Comparison of ENCODE assay signal across 8 cellular contexts in genomic region chr17:81513669-81514484, GRCh38. TPM values are rescaled to one million over a fixed set of nuclear protein-coding genes. Genes with fewer than 3 reads are reported as not detected.
A peak's percentile ranks its signal among the peaks of the same experiment; 100 is the strongest.
DNase-seq lines count a peak whose midpoint lies in the region; ATAC-seq, FAIRE-seq and TF ChIP-seq lines count a peak whose summit lies in the region.

No MANE protein-coding gene starts in this region.

- ATAC-seq in activated naive CD4-positive, alpha-beta T cell treated with anti-CD3 and anti-CD28 coated beads, Interleukin-2, amount 50 U/mL, for 72 hours = peak; percentile 4
- ATAC-seq in GM19467 (IDR thresholded peaks at IDR 0.05; ENCODE audit: unreplicated experiment) (no peak), HG02571 (IDR thresholded peaks at IDR 0.05; ENCODE audit: unreplicated experiment) (no peak)

- DNase-seq in GM12891 (ENCODE audit: insufficient read length, low spot score) (no peak), NCI-H69 (lab: John Stamatoyannopoulos, UW) (peak; percentile 89), germinal center (ENCODE audit: low spot score) (peak; percentile 39)
- DNase-seq in activated naive CD4-positive, alpha-beta T cell treated with anti-CD3 and anti-CD28 coated beads, Interleukin-2, amount 50 U/mL, for 72 hours (ENCODE audit: low spot score in 2 of 2) = peak; percentile 56 to 74

- peaks cover 35% of the 10 kb centered on the region for H3K36me3 ChIP-seq in ACC112 (ENCODE audit: insufficient read depth, low read length)
- peaks cover 32% of the 10 kb centered on the region for H3K36me3 ChIP-seq in neuron (ENCODE audit: insufficient read depth, low read length)

- H3K27me3 ChIP-seq in ACC112 (ENCODE audit: insufficient read depth, low read length) (no peaks in the 10 kb centered on the region), neuron (ENCODE audit: insufficient read depth, low read length) (no peaks in the 10 kb centered on the region)

- peaks cover 24% of the 10 kb centered on the region for H3K4me1 ChIP-seq in ACC112 (ENCODE audit: control insufficient read depth, insufficient read depth, low read length, unreplicated experiment)
- peaks cover 27% of the 10 kb centered on the region for H3K4me1 ChIP-seq in neuron (ENCODE audit: insufficient read depth, low read length)

- no peak for TF ChIP-seq POLR2A in GM12891 (IDR thresholded peaks at IDR 0.05; ENCODE audit: low read depth, low read length)

- FAIRE-seq in GM12891 (lab: Jason Lieb, UNC) = no peak

- H2AFZ ChIP-seq in ACC112 (ENCODE audit: low read length, unreplicated experiment) (no peak overlapping the region), neuron (ENCODE audit: low read depth, low read length) (no peak overlapping the region)

- H3K27ac ChIP-seq in ACC112 (ENCODE audit: low read depth, low read length) = peak overlapping the region; percentile 89

- H3K79me2 ChIP-seq in ACC112 (ENCODE audit: control insufficient read depth, insufficient read depth, low read length, unreplicated experiment) = peaks cover 59% of the 10 kb centered on the region

- no peaks in the 10 kb centered on the region for H3K9me3 ChIP-seq in neuron (ENCODE audit: low read length)

- peak overlapping the region; percentile 88 to 92 for H3K27ac Mint-ChIP-seq in activated naive CD4-positive, alpha-beta T cell treated with anti-CD3 and anti-CD28 coated beads, Interleukin-2, amount 50 U/mL, for 72 hours

- peaks cover 0 to 3% of the 10 kb centered on the region in 2 donors for H3K9me3 Mint-ChIP-seq in activated naive CD4-positive, alpha-beta T cell treated with anti-CD3 and anti-CD28 coated beads, Interleukin-2, amount 50 U/mL, for 72 hours

- peak overlapping the region; percentile 80 for H3K4me3 ChIP-seq in ACC112 (ENCODE audit: low read depth, low read length)
- H3K4me3 ChIP-seq in neuron (ENCODE audit: low read length) = peak overlapping the region; percentile 83

- H3K36me3 Mint-ChIP-seq in activated naive CD4-positive, alpha-beta T cell treated with anti-CD3 and anti-CD28 coated beads, Interleukin-2, amount 50 U/mL, for 72 hours = peaks cover 34 to 44% of the 10 kb centered on the region in 2 donors

TF ChIP-seq in GM12891, 5 proteins besides CTCF, POLR2A, EP300 and RAD21:
- TF ChIP-seq POLR2AphosphoS5 (IDR thresholded peaks at IDR 0.05; ENCODE audit: low read depth, low read length) (peak; percentile 6; the same call in 1 of the 2 replicates), SPI1 (IDR thresholded peaks at IDR 0.05; ENCODE audit: low read depth, low read length) (no peak)

RNA-seq across cellular contexts. Expression of gene ACTG1, which starts 1.3 kb away (rescaled TPM):
- polyA plus RNA-seq in GM12891 (2012; ENCODE audit: low read depth, missing spikeins) = 3,652 TPM
- 1,000 to 10,000 TPM; 6,062 to 6,573 TPM for total RNA-seq in activated naive CD4-positive, alpha-beta T cell treated with anti-CD3 and anti-CD28 coated beads, Interleukin-2, amount 50 U/mL, for 72 hours

RNA-seq across cellular contexts. Expression of gene FSCN2, which starts 14.3 kb away (rescaled TPM):
- 1.5 TPM for polyA plus RNA-seq in GM12891 (2012; ENCODE audit: low read depth, missing spikeins)
- total RNA-seq in activated naive CD4-positive, alpha-beta T cell treated with anti-CD3 and anti-CD28 coated beads, Interleukin-2, amount 50 U/mL, for 72 hours = under 1 TPM; 0.30 to 0.86 TPM

RNA-seq across cellular contexts. Expression of gene FAAP100, which starts 38.3 kb away (rescaled TPM):
- 12.7 TPM for polyA plus RNA-seq in GM12891 (2012; ENCODE audit: low read depth, missing spikeins)
- total RNA-seq in activated naive CD4-positive, alpha-beta T cell treated with anti-CD3 and anti-CD28 coated beads, Interleukin-2, amount 50 U/mL, for 72 hours = 10 to 100 TPM; 19.8 to 37.9 TPM

Comparison
In these comparisons a context has a peak if more than half of its experiments do, and no peak if none do; other contexts are left out.
1. ATAC-seq: peak in activated naive CD4-positive, alpha-beta T cell treated with anti-CD3 and anti-CD28 coated beads, Interleukin-2, amount 50 U/mL, for 72 hours (2 of 2); none in GM19467 (single experiment) and HG02571 (single experiment).